ENCODE assay signal across 18 cellular contexts in the genomic region with DNA sequence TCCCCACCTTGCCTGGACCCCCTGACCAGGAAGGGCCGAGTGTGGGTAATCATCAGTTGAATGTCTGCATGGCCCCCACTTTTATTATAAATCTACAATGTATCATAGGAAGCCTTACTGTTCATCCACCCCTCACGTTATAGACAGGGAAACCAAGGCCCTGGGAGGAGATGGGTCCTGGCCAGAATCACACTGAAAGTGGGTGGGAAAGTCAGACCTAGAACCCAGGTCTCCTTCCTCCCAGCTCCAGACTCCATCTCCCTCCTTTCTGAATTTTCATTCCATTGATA. TPM values are rescaled to one million over a fixed set of nuclear protein-coding genes. Genes with fewer than 3 reads are reported as not detected.
"Had no signal": no experiment of that assay in that cellular context is flagged by ENCODE, and none has a peak within 500 bp of the region (broad histone marks: within the 10 kb centered on the region; RNA-seq: fewer than 3 reads in every experiment).

No MANE protein-coding gene starts in this region.

- H3K4me2 ChIP-seq: SK-N-SH had no signal

- H3K27me3 Mint-ChIP-seq: activated CD4-positive, alpha-beta T cell treated with anti-CD3 and anti-CD28 coated beads, Interleukin-2, amount 10 ng/mL, durations not matched to agents 24 days and 14 days; activated naive CD4-positive, alpha-beta T cell treated with anti-CD3 and anti-CD28 coated beads, Interleukin-2, amount 50 U/mL, for 24 hours; dendritic cell treated with granulocyte-macrophage colony-stimulating factor and Interleukin-4, amounts not matched to agents 40 ng/mL and 50 ng/mL, for 4 days; effector memory CD8-positive, alpha-beta T cell; naive thymus-derived CD4-positive, alpha-beta T cell; T-cell had no signal

- H3K9me3 ChIP-seq: mucosa of descending colon, SK-N-SH, spleen, tibial nerve had no signal

- ATAC-seq: effector memory CD8-positive, alpha-beta T cell; mucosa of descending colon; naive thymus-derived CD4-positive, alpha-beta T cell; stimulated activated naive CD8-positive, alpha-beta T cell treated with anti-CD3 and anti-CD28 coated beads, Interleukin-15, Interleukin-2, amounts not matched to agents 100 U/mL and 50 U/mL, for 24 hours had no signal

- FAIRE-seq: urothelium cell line had no signal

- H3K9me2 ChIP-seq: SK-N-SH had no signal

- H3K4me3 ChIP-seq: mucosa of descending colon, spleen, tibial nerve had no signal

- H3K27ac ChIP-seq: spleen, tibial nerve had no signal

- H3K27ac Mint-ChIP-seq: activated CD4-positive, alpha-beta T cell treated with anti-CD3 and anti-CD28 coated beads, Interleukin-2, amount 10 ng/mL, durations not matched to agents 24 days and 14 days had no signal

- DNase-seq: activated CD4-positive, alpha-beta T cell treated with anti-CD3 and anti-CD28 coated beads, Interleukin-2, amount 10 ng/mL, durations not matched to agents 24 days and 14 days; activated effector memory CD4-positive, alpha-beta T cell treated with anti-CD3 and anti-CD28 coated beads, Interleukin-2, amount 50 U/mL, for 16 hours; effector memory CD8-positive, alpha-beta T cell; mesenchymal stem cell; mucosa of descending colon; naive thymus-derived CD4-positive, alpha-beta T cell; SK-N-SH; spleen; stimulated activated CD4-positive, alpha-beta T cell treated with anti-CD3 and anti-CD28 coated beads, Interleukin-4, amount 100 ng/mL, for 4 hours; stimulated activated naive CD8-positive, alpha-beta T cell treated with anti-CD3 and anti-CD28 coated beads, Interleukin-15, Interleukin-2, amounts not matched to agents 100 U/mL and 50 U/mL, for 24 hours; substantia nigra; T-cell; T1000 had no signal

- H3K4me3 Mint-ChIP-seq: activated CD4-positive, alpha-beta T cell treated with anti-CD3 and anti-CD28 coated beads, Interleukin-2, amount 10 ng/mL, durations not matched to agents 24 days and 14 days; activated naive CD4-positive, alpha-beta T cell treated with anti-CD3 and anti-CD28 coated beads, Interleukin-2, amount 50 U/mL, for 24 hours; dendritic cell treated with granulocyte-macrophage colony-stimulating factor and Interleukin-4, amounts not matched to agents 40 ng/mL and 50 ng/mL, for 4 days; effector memory CD8-positive, alpha-beta T cell; naive thymus-derived CD4-positive, alpha-beta T cell; T-cell had no signal

- H3K9ac ChIP-seq: SK-N-SH had no signal

- H3K9me3 Mint-ChIP-seq: activated CD4-positive, alpha-beta T cell treated with anti-CD3 and anti-CD28 coated beads, Interleukin-2, amount 10 ng/mL, durations not matched to agents 24 days and 14 days; activated naive CD4-positive, alpha-beta T cell treated with anti-CD3 and anti-CD28 coated beads, Interleukin-2, amount 50 U/mL, for 24 hours; dendritic cell treated with granulocyte-macrophage colony-stimulating factor and Interleukin-4, amounts not matched to agents 40 ng/mL and 50 ng/mL, for 4 days; effector memory CD8-positive, alpha-beta T cell; naive thymus-derived CD4-positive, alpha-beta T cell; T-cell had no signal

- H3K27me3 ChIP-seq: spleen, tibial nerve had no signal

- H3K4me1 Mint-ChIP-seq: activated naive CD4-positive, alpha-beta T cell treated with anti-CD3 and anti-CD28 coated beads, Interleukin-2, amount 50 U/mL, for 24 hours had no signal

RNA-seq across cellular contexts. Expression of a gene that starts 17.1 kb away (rescaled TPM):
- total RNA-seq: chondrocyte had no signal
